1 cellular context compared by ENCODE assay signal in the genomic region with DNA sequence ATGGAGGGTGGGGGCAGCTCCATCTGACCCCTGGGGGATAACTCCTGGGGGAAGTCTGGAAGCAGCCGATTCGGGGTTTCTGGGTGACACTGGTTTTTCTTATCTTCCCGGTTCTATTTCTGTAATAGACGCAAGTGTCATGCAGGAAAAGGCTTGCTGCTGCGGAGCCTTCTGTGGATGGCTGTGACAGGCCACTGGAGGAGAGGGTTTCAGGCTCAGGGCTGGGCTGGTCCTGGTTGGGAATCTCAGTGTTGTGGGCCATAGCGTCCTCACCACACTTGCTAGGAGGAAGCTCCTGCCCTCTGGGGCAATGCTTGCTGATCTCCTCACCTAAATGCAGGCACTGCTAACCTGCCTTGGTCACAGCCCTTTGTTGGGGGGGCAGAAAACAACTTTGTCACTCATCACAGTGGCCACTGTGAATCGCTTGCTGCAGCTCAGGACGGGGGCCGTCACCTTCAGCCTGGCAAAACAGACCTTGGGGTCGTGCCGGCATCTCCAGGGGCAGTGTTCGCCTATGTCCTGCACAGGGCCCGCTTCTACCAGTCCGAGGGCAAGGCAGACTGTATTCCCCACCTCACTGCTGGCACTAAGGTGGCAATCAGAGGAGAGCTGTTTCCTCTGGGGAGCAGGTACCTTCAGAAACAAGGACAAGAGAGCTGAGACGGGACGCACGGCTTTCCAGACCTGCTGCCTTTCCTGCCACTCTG.
TF ChIP-seq lines count a peak whose summit lies in the region.

No MANE protein-coding gene starts in this region.

TF ChIP-seq in IMR-90, 13 proteins besides CTCF, POLR2A, EP300 and RAD21:
- TF ChIP-seq CEBPB (IDR thresholded peaks at IDR 0.05; ENCODE audit: low read depth, low read length) = no peak
- TF ChIP-seq MAZ (IDR thresholded peaks at IDR 0.05; ENCODE audit: borderline replicate concordance, low read depth, low read length) = no peak
- no peak for TF ChIP-seq RCOR1 (IDR thresholded peaks at IDR 0.05; ENCODE audit: insufficient replicate concordance, low read length)
- no peak for TF ChIP-seq BHLHE40 (IDR thresholded peaks at IDR 0.05; ENCODE audit: low read depth, low read length)
- TF ChIP-seq, protein P1, sequence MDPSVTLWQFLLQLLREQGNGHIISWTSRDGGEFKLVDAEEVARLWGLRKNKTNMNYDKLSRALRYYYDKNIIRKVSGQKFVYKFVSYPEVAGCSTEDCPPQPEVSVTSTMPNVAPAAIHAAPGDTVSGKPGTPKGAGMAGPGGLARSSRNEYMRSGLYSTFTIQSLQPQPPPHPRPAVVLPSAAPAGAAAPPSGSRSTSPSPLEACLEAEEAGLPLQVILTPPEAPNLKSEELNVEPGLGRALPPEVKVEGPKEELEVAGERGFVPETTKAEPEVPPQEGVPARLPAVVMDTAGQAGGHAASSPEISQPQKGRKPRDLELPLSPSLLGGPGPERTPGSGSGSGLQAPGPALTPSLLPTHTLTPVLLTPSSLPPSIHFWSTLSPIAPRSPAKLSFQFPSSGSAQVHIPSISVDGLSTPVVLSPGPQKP (IDR thresholded peaks at IDR 0.05; ENCODE audit: borderline replicate concordance, low read depth, low read length) = no peak
- TF ChIP-seq MXI1 (IDR thresholded peaks at IDR 0.05; ENCODE audit: borderline replicate concordance, low read depth, low read length) = no peak
- no peak for TF ChIP-seq FOS (IDR thresholded peaks at IDR 0.05; ENCODE audit: low read depth, low read length)
- no peak for TF ChIP-seq SMC3 (IDR thresholded peaks at IDR 0.05; ENCODE audit: low read depth, low read length)
- TF ChIP-seq NFE2L2 (IDR thresholded peaks at IDR 0.05; ENCODE audit: low read depth, low read length) = no peak
- no peak for TF ChIP-seq MAFK (IDR thresholded peaks at IDR 0.05; ENCODE audit: low read depth, low read length)
